25 cellular contexts compared by ENCODE assay signal in the genomic region with DNA sequence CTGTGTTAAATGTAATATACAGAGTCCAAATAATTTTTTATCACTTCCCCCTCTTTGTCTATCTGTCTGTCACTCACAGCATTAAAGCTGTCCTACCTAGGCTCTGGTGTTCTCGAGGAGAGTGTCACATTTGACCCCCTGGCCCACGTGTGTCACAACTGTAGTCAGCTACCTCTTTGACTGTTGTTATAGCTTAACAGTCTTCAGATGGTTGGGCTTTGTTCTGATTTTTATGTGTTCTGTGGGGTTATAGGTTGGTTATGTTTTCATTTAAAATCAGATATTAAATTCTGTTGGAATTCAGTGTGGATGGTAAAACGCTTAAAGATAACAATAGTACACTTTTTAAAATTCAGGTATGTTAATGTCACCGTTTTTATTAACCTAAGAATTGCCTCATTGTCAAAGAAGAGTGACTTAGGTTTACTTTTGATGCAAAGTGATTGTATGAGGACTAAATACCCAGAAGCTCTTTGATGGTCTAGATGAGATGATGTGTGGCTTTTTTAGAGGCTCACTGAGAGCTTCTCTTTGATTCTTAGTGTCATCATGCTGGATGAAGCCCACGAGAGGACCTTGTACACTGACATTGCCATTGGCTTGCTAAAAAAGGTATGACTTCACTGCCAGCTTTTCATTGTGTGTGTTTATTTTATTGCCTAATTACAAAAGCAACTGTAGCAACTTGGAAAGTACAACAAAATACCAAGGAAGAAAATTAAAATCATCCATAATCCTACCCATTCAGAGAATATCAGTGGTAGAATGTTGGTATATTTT.
"Had no signal": no experiment of that assay in that cellular context is flagged by ENCODE, and none has a peak within 500 bp of the region (broad histone marks: within the 10 kb centered on the region; RNA-seq: fewer than 3 reads in every experiment).

No MANE protein-coding gene starts in this region.

- DNase-seq: activated B cell treated with CpG ODN at 0.5 μM for 24 hours; activated CD4-positive, alpha-beta T cell treated with anti-CD3 and anti-CD28 coated beads for 1 hour; activated CD4-positive, alpha-beta T cell treated with anti-CD3 and anti-CD28 coated beads, Interleukin-2, amount 10 ng/mL, durations not matched to agents 24 days and 14 days; activated CD4-positive, alpha-beta T cell treated with anti-CD3 and anti-CD28 coated beads, Interleukin-2, amount 50 U/mL, for 48 hours; activated CD8-positive, alpha-beta memory T cell treated with anti-CD3 and anti-CD28 coated beads, Interleukin-2, amount 10 ng/mL, durations not matched to agents 7 days and 5 days; activated naive CD4-positive, alpha-beta T cell; activated T-cell treated with anti-CD3 and anti-CD28 coated beads, Interleukin-2, amount 50 U/mL, for 4 hours; amygdala; MG63; MV-4-11; NCI-H1092 treated with DMSO at 0.1 percent for 48 hours; NCI-H1417 treated with DMSO at 0.1 percent for 48 hours; NCI-H1694; NCI-H2029 treated with DMSO at 0.1 percent for 48 hours; NCI-H345; NCI-H510A; NCI-H526 treated with DMSO at 0.1 percent for 48 hours; NCI-H82; SIG-M5; T-helper 17 cell; T-helper 9 cell had no signal

- H3K9me3 ChIP-seq: MG63 had no signal

- H3K4me1 Mint-ChIP-seq: brain had no signal

- ATAC-seq: activated CD8-positive, alpha-beta memory T cell treated with anti-CD3 and anti-CD28 coated beads, Interleukin-2, amount 10 ng/mL, durations not matched to agents 7 days and 5 days; activated T-cell treated with anti-CD3 and anti-CD28 coated beads, Interleukin-2, amount 50 U/mL, for 4 hours; T-helper 17 cell had no signal

- H3K27me3 Mint-ChIP-seq: activated B cell treated with CpG ODN at 0.5 μM for 24 hours; activated CD4-positive, alpha-beta T cell treated with anti-CD3 and anti-CD28 coated beads, Interleukin-2, amount 10 ng/mL, durations not matched to agents 24 days and 14 days; activated CD8-positive, alpha-beta memory T cell treated with anti-CD3 and anti-CD28 coated beads, Interleukin-2, amount 10 ng/mL, durations not matched to agents 7 days and 5 days; activated naive CD8-positive, alpha-beta T cell; brain; central memory CD8-positive, alpha-beta T cell; T-helper 17 cell had no signal

- H3K4me3 Mint-ChIP-seq: activated B cell treated with CpG ODN at 0.5 μM for 24 hours; activated CD4-positive, alpha-beta T cell treated with anti-CD3 and anti-CD28 coated beads, Interleukin-2, amount 10 ng/mL, durations not matched to agents 24 days and 14 days; activated CD8-positive, alpha-beta memory T cell treated with anti-CD3 and anti-CD28 coated beads, Interleukin-2, amount 10 ng/mL, durations not matched to agents 7 days and 5 days; activated naive CD8-positive, alpha-beta T cell; activated T-cell treated with anti-CD3 and anti-CD28 coated beads, Interleukin-2, amount 50 U/mL, for 4 hours; brain; central memory CD8-positive, alpha-beta T cell; T-helper 17 cell had no signal

- H3K9me3 Mint-ChIP-seq: activated B cell treated with CpG ODN at 0.5 μM for 24 hours; activated CD4-positive, alpha-beta T cell treated with anti-CD3 and anti-CD28 coated beads, Interleukin-2, amount 10 ng/mL, durations not matched to agents 24 days and 14 days; activated T-cell treated with anti-CD3 and anti-CD28 coated beads, Interleukin-2, amount 50 U/mL, for 4 hours; activated T-helper 2 cell treated with anti-CD3 and anti-CD28 coated beads, Interferon-gamma antibody, Interleukin-2, Interleukin-4, amounts not matched to agents 10 μg/mL and 5 μg/mL and 100 μg/mL, durations not matched to agents 14 hours and 24 hours and 36 hours; brain; central memory CD8-positive, alpha-beta T cell had no signal

- H3K27ac Mint-ChIP-seq: activated B cell treated with CpG ODN at 0.5 μM for 24 hours; activated CD4-positive, alpha-beta T cell treated with anti-CD3 and anti-CD28 coated beads, Interleukin-2, amount 10 ng/mL, durations not matched to agents 24 days and 14 days; activated CD8-positive, alpha-beta memory T cell treated with anti-CD3 and anti-CD28 coated beads, Interleukin-2, amount 10 ng/mL, durations not matched to agents 7 days and 5 days; activated naive CD8-positive, alpha-beta T cell; activated T-helper 2 cell treated with anti-CD3 and anti-CD28 coated beads, Interferon-gamma antibody, Interleukin-2, Interleukin-4, amounts not matched to agents 10 μg/mL and 5 μg/mL and 100 μg/mL, durations not matched to agents 14 hours and 24 hours and 36 hours; brain; T-helper 17 cell had no signal

- H3K4me3 ChIP-seq: MG63 had no signal

- H3K27me3 ChIP-seq: MG63 had no signal
